8 cellular contexts compared by ENCODE assay signal in the genomic region with DNA sequence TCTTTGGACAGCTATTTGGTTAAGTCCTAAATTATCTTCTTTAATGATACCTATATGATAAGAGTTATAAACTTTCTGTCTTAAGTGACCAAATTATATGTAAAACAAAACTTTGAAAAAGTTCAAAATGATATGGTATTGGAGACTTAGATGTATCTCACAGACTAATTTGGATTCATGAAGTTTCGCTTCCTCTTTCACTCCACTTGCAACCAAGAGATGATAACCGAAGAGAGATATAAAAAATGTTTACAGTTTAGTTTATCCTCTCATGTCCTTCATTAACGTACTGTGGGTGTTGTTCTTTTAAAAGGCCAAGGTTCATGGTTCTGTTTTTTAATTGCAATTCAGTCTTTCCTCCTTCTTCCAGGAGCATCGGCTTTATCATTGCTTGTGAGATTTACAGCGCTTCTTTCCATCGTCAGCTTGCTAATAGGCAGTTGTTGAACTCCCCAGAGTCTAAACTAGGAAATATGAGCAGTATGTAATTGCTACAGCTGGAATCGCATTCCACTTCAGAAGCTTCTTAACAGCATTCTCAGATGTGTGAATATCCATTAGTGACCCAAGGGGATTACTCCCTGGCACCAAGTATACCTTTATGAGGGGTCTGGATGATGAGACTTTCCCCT.
DNase-seq lines count a peak whose midpoint lies in the region; ATAC-seq and TF ChIP-seq lines count a peak whose summit lies in the region.

No MANE protein-coding gene starts in this region.

- no peak overlapping the region for H4K91ac ChIP-seq in H9 (ENCODE audit: insufficient read length, low read depth, low read length)

- no peaks in the 10 kb centered on the region for H3K79me2 ChIP-seq in H9 (ENCODE audit: insufficient read depth, low read length)

- peak overlapping the region; percentile 41 for H3K4me3 ChIP-seq in WI38 (ENCODE audit: low read depth, low read length)
- H3K4me3 ChIP-seq in skeletal muscle cell (ENCODE audit: low read depth, low read length): no peak overlapping the region

- no peaks in the 10 kb centered on the region for H3K27me3 ChIP-seq in H9 (ENCODE audit: insufficient read depth, low read length)

- no peak overlapping the region for H3K56ac ChIP-seq in H9 (ENCODE audit: insufficient read length, low read depth, low read length)

- H3K9me3 Mint-ChIP-seq in natural killer cell treated with Interleukin-12 subunit alpha and Interleukin-12 subunit beta and Interleukin-15 and Interleukin-18, amount 100 ng/mL, for 72 hours: peaks cover 17% of the 10 kb centered on the region
- peaks cover 10 to 14% of the 10 kb centered on the region in 2 donors for H3K9me3 Mint-ChIP-seq in natural killer cell
- peaks cover 2 to 9% of the 10 kb centered on the region in 2 experiments; a peak in 2 of 5 replicates for H3K9me3 Mint-ChIP-seq in H9

- H2AK5ac ChIP-seq in H9 (ENCODE audit: insufficient read length, low read length): no peak overlapping the region

- no peaks in the 10 kb centered on the region for H3K79me1 ChIP-seq in H9 (ENCODE audit: insufficient read depth, low read depth, low read length, poor library complexity, severe bottlenecking)

- H3K27ac ChIP-seq in H9 (ENCODE audit: insufficient read length, low read depth, low read length): no peak overlapping the region

- WGBS in H9 (ENCODE audit: extremely low coverage, insufficient read length, low lambda C conversion rate): no CpG with 5 or more reads among the region's 7 CpGs

- H3T11ph ChIP-seq in H9 (ENCODE audit: low read length): no peak overlapping the region

- H2BK120ac ChIP-seq in H9 (ENCODE audit: low read depth, low read length, poor library complexity, severe bottlenecking): no peak overlapping the region

- ATAC-seq in natural killer cell treated with Interleukin-12 subunit alpha and Interleukin-12 subunit beta and Interleukin-15 and Interleukin-18, amount 100 ng/mL, for 72 hours: no peak
- no peak for ATAC-seq in natural killer cell
- ATAC-seq in HG03469 (IDR thresholded peaks at IDR 0.05; ENCODE audit: unreplicated experiment): peak; percentile 89

- H3K23me2 ChIP-seq in H9 (ENCODE audit: insufficient read length, low read depth, low read length, poor library complexity, severe bottlenecking): no peaks in the 10 kb centered on the region

- no peaks in the 10 kb centered on the region for H3K9me3 ChIP-seq in H9 (ENCODE audit: control insufficient read depth, low read depth, low read length)

- H3K4me1 Mint-ChIP-seq in natural killer cell treated with Interleukin-12 subunit alpha and Interleukin-12 subunit beta and Interleukin-15 and Interleukin-18, amount 100 ng/mL, for 72 hours (ENCODE audit: low read depth in 2 of 2): no peaks in the 10 kb centered on the region
- H3K4me1 Mint-ChIP-seq in natural killer cell (no peaks in the 10 kb centered on the region), H9 (peaks cover 9 to 10% of the 10 kb centered on the region in 2 experiments)

- H3K4me2 ChIP-seq in H9 (ENCODE audit: insufficient read depth, insufficient read length, low read length): no peak overlapping the region

- H2BK5ac ChIP-seq in H9 (ENCODE audit: insufficient read length, low read length): no peak overlapping the region

- no peak overlapping the region for H2AFZ ChIP-seq in H9 (ENCODE audit: low read length)

- no peak overlapping the region for H3K4ac ChIP-seq in H9 (ENCODE audit: low read depth, low read length)

- no peak overlapping the region for H3K14ac ChIP-seq in H9 (ENCODE audit: insufficient read depth, low read length)

- no peak overlapping the region for H4K8ac ChIP-seq in H9 (replicated peaks; ENCODE audit: insufficient read length, low read depth, low read length)

- no peak overlapping the region for H4K5ac ChIP-seq in H9 (ENCODE audit: insufficient read length, low read depth, low read length)

- H3K36me3 Mint-ChIP-seq in natural killer cell treated with Interleukin-12 subunit alpha and Interleukin-12 subunit beta and Interleukin-15 and Interleukin-18, amount 100 ng/mL, for 72 hours: peaks cover 5% of the 10 kb centered on the region
- H3K36me3 Mint-ChIP-seq in natural killer cell (peaks cover 9% of the 10 kb centered on the region), H9 (ENCODE audit: insufficient read depth in 1 of 3, low read depth in 3 of 3) (no peaks in the 10 kb centered on the region; a peak in 3 of 7 replicates)

- no peak overlapping the region for H2BK12ac ChIP-seq in H9 (ENCODE audit: insufficient read length, low read depth, low read length)

- DNase-seq in natural killer cell treated with Interleukin-12 subunit alpha and Interleukin-12 subunit beta and Interleukin-15 and Interleukin-18, amount 100 ng/mL, for 72 hours (ENCODE audit: low spot score): no peak
- no peak for DNase-seq in natural killer cell
- peak; percentile 20 for DNase-seq in skeletal muscle cell (ENCODE audit: low read depth)
- no peak for DNase-seq in H9
- DNase-seq in HUDEP-2 (lab: John Stamatoyannopoulos, UW; ENCODE audit: unreplicated experiment in 76 of 76): no peak
- no peak for DNase-seq in T1000 (lab: John Stamatoyannopoulos, UW)

- no peak for TF ChIP-seq CTCF in natural killer cell (IDR thresholded peaks at IDR 0.05)
- no peak for TF ChIP-seq CTCF in WI38 (IDR thresholded peaks at IDR 0.05; ENCODE audit: low read depth, low read length)
- TF ChIP-seq CTCF in H9 (conservative IDR thresholded peaks at IDR 0.05): no peak

- no peak overlapping the region for H2BK20ac ChIP-seq in H9 (ENCODE audit: low read depth, low read length, poor library complexity, severe bottlenecking)

- no peak overlapping the region for H3K18ac ChIP-seq in H9 (ENCODE audit: insufficient read length, low read depth, low read length)

- no peak overlapping the region for H3K23ac ChIP-seq in H9 (ENCODE audit: insufficient read length, low read depth, low read length)

- H2BK15ac ChIP-seq in H9 (ENCODE audit: low read depth, low read length): no peak overlapping the region

- H3K4me1 ChIP-seq in H9 (ENCODE audit: insufficient read depth, low read length): no peaks in the 10 kb centered on the region; the same call in 1 of the 2 replicates

- no peak overlapping the region for H3K27ac Mint-ChIP-seq in natural killer cell treated with Interleukin-12 subunit alpha and Interleukin-12 subunit beta and Interleukin-15 and Interleukin-18, amount 100 ng/mL, for 72 hours
- H3K27ac Mint-ChIP-seq in natural killer cell (no peak overlapping the region), H9 (no peak overlapping the region; a peak in 1 of 7 replicates)

- no peaks in the 10 kb centered on the region for H4K20me1 ChIP-seq in H9 (ENCODE audit: control insufficient read depth, insufficient read depth, insufficient read length)

- no peak overlapping the region for H3K9ac ChIP-seq in H9 (ENCODE audit: extremely low read depth, insufficient read length, low read length)

- intact Hi-C loops in natural killer cell (cut with micrococcal nuclease): no loop called here

- no peaks in the 10 kb centered on the region for H3K27me3 Mint-ChIP-seq in natural killer cell treated with Interleukin-12 subunit alpha and Interleukin-12 subunit beta and Interleukin-15 and Interleukin-18, amount 100 ng/mL, for 72 hours
- H3K27me3 Mint-ChIP-seq in natural killer cell (ENCODE audit: low read depth in 2 of 2) (no peaks in the 10 kb centered on the region), H9 (ENCODE audit: low read depth) (no peaks in the 10 kb centered on the region)

- H3K4me3 Mint-ChIP-seq in natural killer cell treated with Interleukin-12 subunit alpha and Interleukin-12 subunit beta and Interleukin-15 and Interleukin-18, amount 100 ng/mL, for 72 hours: peak overlapping the region; percentile 22
- H3K4me3 Mint-ChIP-seq in natural killer cell: no peak overlapping the region
- H3K4me3 Mint-ChIP-seq in H9: no peak overlapping the region
